Comparison of ENCODE assay signal across 26 cellular contexts in the genomic region with DNA sequence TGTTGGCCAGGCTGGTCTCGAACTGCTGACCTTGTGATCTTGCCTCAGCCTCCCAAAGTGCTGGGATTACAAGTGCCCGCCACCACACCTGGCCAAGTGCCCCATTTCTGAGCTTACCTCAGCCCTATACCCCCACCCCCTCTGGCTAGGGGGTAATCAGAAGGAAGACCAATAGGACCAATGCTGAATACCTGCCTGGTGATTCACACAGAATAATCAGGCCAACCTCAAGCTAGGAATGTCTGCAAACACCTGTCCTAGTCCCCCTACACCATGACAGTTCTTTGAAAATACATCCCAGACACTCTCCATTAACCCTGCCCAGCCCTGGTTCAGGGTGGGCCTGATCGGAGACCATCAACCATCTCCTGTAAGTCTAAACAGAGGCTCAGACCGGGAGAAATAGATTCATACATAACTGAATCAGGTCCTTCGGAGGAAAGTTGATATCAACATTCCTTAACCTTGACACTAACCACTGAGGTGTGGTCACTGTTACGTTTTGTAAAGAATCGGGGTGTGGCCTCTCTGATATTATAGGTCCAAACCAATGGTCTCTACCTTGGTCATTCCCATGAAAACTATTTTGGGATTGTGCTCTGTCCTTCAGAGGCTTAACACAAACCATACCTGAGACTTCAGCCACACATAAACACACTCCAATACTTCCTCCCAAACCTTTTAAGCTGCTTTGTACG.
A peak's percentile ranks its signal among the peaks of the same experiment; 100 is the strongest.
DNase-seq lines count a peak whose midpoint lies in the region; ATAC-seq and TF ChIP-seq lines count a peak whose summit lies in the region.
"Had no signal": no experiment of that assay in that cellular context is flagged by ENCODE, and none has a peak within 500 bp of the region (broad histone marks: within the 10 kb centered on the region; RNA-seq: fewer than 3 reads in every experiment).

No MANE protein-coding gene starts in this region.

- no peaks in the 10 kb centered on the region for H3K36me3 ChIP-seq in heart right ventricle
- H3K36me3 ChIP-seq: BE2C, SJSA1 had no signal

- H3K27ac Mint-ChIP-seq in type B pancreatic cell = peak overlapping the region; percentile 58
- H3K27ac Mint-ChIP-seq: CD4-positive, CD25-positive, alpha-beta regulatory T cell; GM23338; H9; HFFc6 had no signal

- H3K27ac ChIP-seq in heart right ventricle = peak overlapping the region in 1 of 10 donors; percentile 78
- no peak overlapping the region for H3K27ac ChIP-seq in RWPE1
- H3K27ac ChIP-seq: SJSA1 had no signal

- H3K4me1 Mint-ChIP-seq in type B pancreatic cell (ENCODE audit: unreplicated experiment) = peaks cover 24% of the 10 kb centered on the region

- H3K27me3 ChIP-seq in heart right ventricle = no peaks in the 10 kb centered on the region
- H3K27me3 ChIP-seq: BE2C, SJSA1 had no signal

- intact Hi-C loops in cardiac septum (cut with DNase I) (no loop called here), heart right ventricle (cut with DNase I) (no loop called here)

- TF ChIP-seq CTCF in heart right ventricle (IDR thresholded peaks at IDR 0.05) (no peak), RWPE1 (conservative IDR thresholded peaks at IDR 0.05; ENCODE audit: low read depth) (no peak), type B pancreatic cell (conservative IDR thresholded peaks at IDR 0.05) (no peak)

- no peak for ATAC-seq in heart right ventricle
- ATAC-seq in GM18873 (IDR thresholded peaks at IDR 0.05; ENCODE audit: low FRiP score, unreplicated experiment) = no peak
- ATAC-seq: GM23338 had no signal

- CTCF ChIA-PET in RWPE1 (lab: Yijun Ruan, JAX) = no interaction called here

- peaks cover 0 to 12% (median 5%) of the 10 kb centered on the region in 11 donors for H3K9me3 ChIP-seq in heart right ventricle
- H3K9me3 ChIP-seq: BE2C had no signal

- WGBS in heart right ventricle, 2 donors = 83% methylated on average over 8 of the region's 8 CpGs

- DNase-seq in cardiac septum (ENCODE audit: low spot score) (peak; percentile 4), heart right ventricle (no peak), RWPE1 (ENCODE audit: low spot score) (peak; percentile 51), islet precursor cell (peak; percentile 75), type B pancreatic cell (ENCODE audit: extremely low spot score, unreplicated experiment) (no peak), COR-L47 (lab: John Stamatoyannopoulos, UW) (no peak), C1 segment of cervical spinal cord (lab: John Stamatoyannopoulos, UW) (no peak)
- DNase-seq: 8988T; ACHN; BE2C; CD4-positive, CD25-positive, alpha-beta regulatory T cell; DMS53; H9; HFFc6; IMR-90; KG1; NCI-H1092; NCI-H1436; NCI-H187; NCI-H2171 treated with DMSO at 0.1 percent for 48 hours; NCI-H524; NCI-H748 treated with DMSO at 0.1 percent for 48 hours; Right ventricle myocardium superior had no signal

- no peak overlapping the region for H3K4me3 Mint-ChIP-seq in type B pancreatic cell
- H3K4me3 Mint-ChIP-seq: CD4-positive, CD25-positive, alpha-beta regulatory T cell; GM23338; H9; HFFc6 had no signal

- no peaks in the 10 kb centered on the region for H3K36me3 Mint-ChIP-seq in type B pancreatic cell
- H3K36me3 Mint-ChIP-seq: CD4-positive, CD25-positive, alpha-beta regulatory T cell had no signal

- H3K4me3 ChIP-seq in heart right ventricle = no peak overlapping the region
- H3K4me3 ChIP-seq: GM23338, SJSA1 had no signal

- H3K27me3 Mint-ChIP-seq in type B pancreatic cell = peaks cover 8% of the 10 kb centered on the region

- POLR2A ChIA-PET in RWPE1 (lab: Yijun Ruan, JAX; ENCODE audit: low non-redundant PET) = no interaction called here

- H3K4me1 ChIP-seq in heart right ventricle = peaks cover 5 to 47% (median 12%) of the 10 kb centered on the region in 9 donors
- H3K4me1 ChIP-seq: BE2C, SJSA1 had no signal

- peaks cover 10% of the 10 kb centered on the region for H3K9me3 Mint-ChIP-seq in type B pancreatic cell

Comparison
In these comparisons a context has a peak if more than half of its experiments do, and no peak if none do; other contexts are left out.
1. DNase-seq: peak in cardiac septum (single experiment), RWPE1 (single experiment) and islet precursor cell (single experiment); none in heart right ventricle (0 of 2), type B pancreatic cell (single experiment), COR-L47 (single experiment) and C1 segment of cervical spinal cord (0 of 14).